8 cellular contexts compared by ENCODE assay signal in the genomic region with DNA sequence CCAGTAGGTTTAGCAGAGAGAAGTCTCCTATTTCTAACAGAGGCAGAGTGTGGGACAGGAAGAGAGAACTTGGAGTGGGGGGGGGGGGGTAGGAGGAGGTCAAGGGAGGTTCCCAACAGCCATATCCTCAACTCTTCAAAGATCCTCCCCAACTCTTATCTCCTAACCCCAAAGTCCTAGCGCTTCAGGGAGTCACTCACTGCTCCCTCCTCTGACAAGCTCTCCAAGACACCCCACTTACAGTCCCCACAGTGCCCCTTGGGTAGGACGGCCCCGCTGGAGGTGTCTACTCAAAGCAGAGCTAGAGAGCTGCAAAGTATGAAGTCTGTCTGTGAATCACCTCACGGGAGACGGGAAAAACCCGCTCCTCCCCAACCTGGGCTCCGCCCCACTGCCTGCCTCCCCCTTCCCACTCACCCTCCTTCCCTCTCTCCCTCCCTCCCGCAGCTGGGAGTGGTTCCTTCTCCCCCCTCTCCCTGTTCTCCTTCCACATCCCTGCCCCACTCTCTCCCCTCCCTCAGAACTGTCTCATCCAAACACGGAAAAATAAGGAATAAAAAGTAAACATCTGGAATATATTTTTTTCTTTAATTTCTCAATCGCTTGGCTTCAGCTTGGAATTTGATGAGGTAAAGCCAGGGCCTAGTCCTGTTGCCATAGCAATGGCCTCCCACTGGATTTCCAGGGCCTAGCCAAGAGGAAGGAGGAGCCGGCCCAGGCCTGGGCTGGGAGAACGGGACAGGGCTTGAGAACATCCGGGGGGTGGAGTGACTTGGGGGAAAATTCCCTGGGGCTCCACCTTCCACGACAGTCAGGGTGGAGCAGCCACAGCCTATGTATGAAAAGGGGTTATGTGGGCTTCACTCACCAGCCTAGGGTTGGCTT.
DNase-seq lines count a peak whose midpoint lies in the region; ATAC-seq, FAIRE-seq and TF ChIP-seq lines count a peak whose summit lies in the region.

No MANE protein-coding gene starts in this region.

- H3K9ac ChIP-seq in HUES6 (ENCODE audit: low read length): peak overlapping the region; percentile 33

- ATAC-seq in HG03025 (IDR thresholded peaks at IDR 0.05; ENCODE audit: low FRiP score, unreplicated experiment): no peak

- DNase-seq in COR-L47 (lab: John Stamatoyannopoulos, UW) (peak; percentile 40), fibroblast of the conjunctiva (ENCODE audit: low read depth) (peak; percentile 97), nephron progenitor cell (peak; percentile 64), GM19239 (ENCODE audit: insufficient read length, low spot score) (no peak)
- no peak for DNase-seq in activated CD8-positive, alpha-beta memory T cell treated with anti-CD3 and anti-CD28 coated beads, Interleukin-2, amount 50 U/mL, for 4 hours

- no peaks in the 10 kb centered on the region for H3K9me3 Mint-ChIP-seq in nephron progenitor cell

- no peak for FAIRE-seq in GM19239 (lab: Jason Lieb, UNC)

- H3K4me3 Mint-ChIP-seq in nephron progenitor cell: peak overlapping the region; percentile 98

- peaks cover 38% of the 10 kb centered on the region for H3K4me1 ChIP-seq in HUES6 (ENCODE audit: control insufficient read depth, insufficient read depth, low read length)

- H3K27me3 Mint-ChIP-seq in nephron progenitor cell (ENCODE audit: low read depth, poor library complexity): no peaks in the 10 kb centered on the region

- no peaks in the 10 kb centered on the region for H3K27me3 ChIP-seq in HUES6 (ENCODE audit: control insufficient read depth, insufficient read depth, low read length)

- H3K27ac ChIP-seq in HUES6 (ENCODE audit: low read depth, low read length): 0 out of 2 replicates have a peak overlapping the region, but pooled peaks have one; percentile 38

- H3K4me3 ChIP-seq in HUES6 (ENCODE audit: low read depth, low read length) (peak overlapping the region; percentile 68), WI38 (ENCODE audit: low read depth, low read length) (peak overlapping the region; percentile 70)

- no peaks in the 10 kb centered on the region for H3K9me3 ChIP-seq in HUES6 (ENCODE audit: control insufficient read depth, insufficient read depth, low read depth, low read length)

- peaks cover 39% of the 10 kb centered on the region for H3K36me3 Mint-ChIP-seq in nephron progenitor cell (ENCODE audit: low read depth)

- TF ChIP-seq CTCF in WI38 (IDR thresholded peaks at IDR 0.05; ENCODE audit: low read depth, low read length) (no peak), nephron progenitor cell (IDR thresholded peaks at IDR 0.05) (no peak)

- peak overlapping the region; percentile 97 for H3K27ac Mint-ChIP-seq in nephron progenitor cell

- H3K36me3 ChIP-seq in HUES6 (ENCODE audit: control insufficient read depth, insufficient read depth, low read length): peaks cover 55% of the 10 kb centered on the region

- peaks cover 55% of the 10 kb centered on the region for H3K4me1 Mint-ChIP-seq in nephron progenitor cell

Comparison
In these comparisons a context has a peak if more than half of its experiments do, and no peak if none do; other contexts are left out.
1. DNase-seq: peak in COR-L47 (single experiment), fibroblast of the conjunctiva (single experiment) and nephron progenitor cell (single experiment); none in GM19239 (single experiment) and activated CD8-positive, alpha-beta memory T cell treated with anti-CD3 and anti-CD28 coated beads, Interleukin-2, amount 50 U/mL, for 4 hours (single experiment).